ENCODE assay signal across 1 cellular context in genomic region chr17:40307001-40307690, GRCh38.
TF ChIP-seq lines count a peak whose summit lies in the region.

No MANE protein-coding gene starts in this region.

TF ChIP-seq in K562, 482 proteins besides CTCF, POLR2A, EP300 and RAD21:
- TF ChIP-seq RBM22 (IDR thresholded peaks at IDR 0.05; ENCODE audit: low read depth, low read length, poor library complexity, severe bottlenecking) (no peak), NRF1 (conservative IDR thresholded peaks at IDR 0.05 in 1 of 2, IDR thresholded peaks at IDR 0.05 in 1 of 2) (peak; percentile 69 to 72), CREB3 (tag; conservative IDR thresholded peaks at IDR 0.05; ENCODE audit: low read depth) (no peak), ZNF24 (IDR thresholded peaks at IDR 0.05) (no peak), ZNF766 (CRISPR knock-in tag; conservative IDR thresholded peaks at IDR 0.05) (0 out of 2 replicates have a peak, but pooled peaks have one; percentile 19), MAFK (IDR thresholded peaks at IDR 0.05; ENCODE audit: low read length) (peak; percentile 93), NCOR1 (IDR thresholded peaks at IDR 0.05) (peak; percentile 21; the same call in 1 of the 2 replicates), CAMTA2 (CRISPR knock-in tag; conservative IDR thresholded peaks at IDR 0.05) (0 out of 2 replicates have a peak, but pooled peaks have one; percentile 13), C11orf30 (IDR thresholded peaks at IDR 0.05; ENCODE audit: low read depth) (peak; percentile 99), CXXC5 (CRISPR knock-in tag; IDR thresholded peaks at IDR 0.05) (0 out of 2 replicates have a peak, but pooled peaks have one; percentile 26), ZNF316 (IDR thresholded peaks at IDR 0.05) (peak; percentile 99), MECOM (CRISPR knock-in tag; IDR thresholded peaks at IDR 0.05) (no peak), MYBL2 (IDR thresholded peaks at IDR 0.05; ENCODE audit: low read depth) (no peak), MYBL2 (CRISPR knock-in tag; IDR thresholded peaks at IDR 0.05; ENCODE audit: borderline replicate concordance) (no peak), POLR2G (IDR thresholded peaks at IDR 0.05; ENCODE audit: low read depth, low read length) (peak; percentile 55; the same call in 1 of the 2 replicates), HNRNPH1 (optimal IDR thresholded peaks at IDR 0.05; ENCODE audit: low read depth, low read length) (no peak), DPF2 (IDR thresholded peaks at IDR 0.05) (0 out of 2 replicates have a peak, but pooled peaks have one; percentile 23), ZNF277 (CRISPR knock-in tag; IDR thresholded peaks at IDR 0.05; ENCODE audit: borderline replicate concordance) (no peak), RBFOX2 (IDR thresholded peaks at IDR 0.05; ENCODE audit: low read depth, low read length) (0 out of 2 replicates have a peak, but pooled peaks have one; percentile 28), ZNF639 (CRISPR knock-in tag; conservative IDR thresholded peaks at IDR 0.05 in 1 of 2, IDR thresholded peaks at IDR 0.05 in 1 of 2) (0 out of 4 replicates have a peak, but pooled peaks of 1 of the 2 experiments have one; percentile 23), CBX3 (IDR thresholded peaks at IDR 0.05; ENCODE audit: borderline replicate concordance in 1 of 2, low read length in 2 of 2) (no peak), YY1 (IDR thresholded peaks at IDR 0.05; ENCODE audit: borderline replicate concordance in 1 of 3, control insufficient read depth in 1 of 3, extremely low read depth in 1 of 3, insufficient read depth in 3 of 3, insufficient read length in 1 of 3, insufficient replicate concordance in 2 of 3, low read depth in 1 of 3, low read length in 2 of 3) (peak in 1 of 3 experiments; percentile 4), MTA3 (IDR thresholded peaks at IDR 0.05; ENCODE audit: borderline replicate concordance) (no peak), CREM (IDR thresholded peaks at IDR 0.05; ENCODE audit: low read depth) (peak; percentile 32; the same call in 1 of the 2 replicates), MAFG (tag; conservative IDR thresholded peaks at IDR 0.05) (peak; percentile 97), SAFB (IDR thresholded peaks at IDR 0.05; ENCODE audit: borderline replicate concordance, low read depth, low read length) (no peak), HNRNPLL (IDR thresholded peaks at IDR 0.05; ENCODE audit: low read depth, low read length, poor library complexity, severe bottlenecking) (no peak), MYNN (IDR thresholded peaks at IDR 0.05) (0 out of 2 replicates have a peak, but pooled peaks have one; percentile 25), MYNN (CRISPR knock-in tag; IDR thresholded peaks at IDR 0.05) (no peak), RBM25 (IDR thresholded peaks at IDR 0.05; ENCODE audit: low read depth, low read length, severe bottlenecking) (no peak), ZNF507 (tag; conservative IDR thresholded peaks at IDR 0.05) (no peak), ID3 (CRISPR knock-in tag; IDR thresholded peaks at IDR 0.05) (0 out of 2 replicates have a peak, but pooled peaks have one; percentile 6), ID3 (tag; IDR thresholded peaks at IDR 0.05) (no peak), NFRKB (IDR thresholded peaks at IDR 0.05; ENCODE audit: low read depth) (0 out of 2 replicates have a peak, but pooled peaks have one; percentile 31), ZNF740 (CRISPR knock-in tag; IDR thresholded peaks at IDR 0.05) (0 out of 2 replicates have a peak, but pooled peaks have one; percentile 21), ZNF740 (tag; IDR thresholded peaks at IDR 0.05) (peak in 1 of 2 experiments; percentile 7; a peak in 1 of 4 replicates), MAFF (IDR thresholded peaks at IDR 0.05; ENCODE audit: low read length) (peak; percentile 95), MAZ (CRISPR knock-in tag; conservative IDR thresholded peaks at IDR 0.05 in 1 of 2, IDR thresholded peaks at IDR 0.05 in 1 of 2) (peak; percentile 8 to 30; a peak in 1 of 4 replicates), GATAD2A (IDR thresholded peaks at IDR 0.05) (0 out of 2 replicates have a peak, but pooled peaks have one; percentile 22), TGIF2 (CRISPR knock-in tag; IDR thresholded peaks at IDR 0.05) (no peak), KDM1A (IDR thresholded peaks at IDR 0.05) (no peak), VEZF1 (CRISPR knock-in tag; IDR thresholded peaks at IDR 0.05) (peak; percentile 79), RCOR1 (IDR thresholded peaks at IDR 0.05; ENCODE audit: borderline replicate concordance in 1 of 2, low read depth in 2 of 2, low read length in 2 of 2) (0 out of 4 replicates have a peak, but pooled peaks of 1 of the 2 experiments have one; percentile 12), ZNF239 (CRISPR knock-in tag; IDR thresholded peaks at IDR 0.05) (no peak), HIVEP1 (CRISPR knock-in tag; IDR thresholded peaks at IDR 0.05) (0 out of 2 replicates have a peak, but pooled peaks have one; percentile 53), NFIC (IDR thresholded peaks at IDR 0.05) (peak; percentile 50), DACH1 (IDR thresholded peaks at IDR 0.05; ENCODE audit: partially characterized antibody) (peak; percentile 14), SRSF1 (IDR thresholded peaks at IDR 0.05; ENCODE audit: low read depth, low read length) (no peak), ZBTB7A (IDR thresholded peaks at IDR 0.05; ENCODE audit: borderline replicate concordance, control insufficient read depth, low read depth, low read length) (peak; percentile 31; the same call in 1 of the 2 replicates)
